ENCODE assay signal across 8 cellular contexts in genomic region chr10:73695302-73695701, GRCh38. TPM values are rescaled to one million over a fixed set of nuclear protein-coding genes. Genes with fewer than 3 reads are reported as not detected.
"Had no signal": no experiment of that assay in that cellular context is flagged by ENCODE, and none has a peak within 500 bp of the region (broad histone marks: within the 10 kb centered on the region; RNA-seq: fewer than 3 reads in every experiment).

No MANE protein-coding gene starts in this region.

RNA-seq across cellular contexts. Expression of gene SYNPO2L, which starts 39.5 kb away (rescaled TPM):
- total RNA-seq: activated B cell treated with CpG ODN at 0.5 μM for 24 hours; activated CD4-positive, alpha-beta memory T cell treated with anti-CD3 and anti-CD28 coated beads for 36 hours; activated naive CD4-positive, alpha-beta T cell treated with anti-CD3 and anti-CD28 coated beads for 36 hours; activated naive CD4-positive, alpha-beta T cell treated with anti-CD3 and anti-CD28 coated beads, Interleukin-2, amount 50 U/mL, for 72 hours; body of pancreas; OCI-LY7 had no signal

RNA-seq across cellular contexts. Expression of gene MYOZ1, which starts 54.0 kb away (rescaled TPM):
- total RNA-seq: activated B cell treated with CpG ODN at 0.5 μM for 24 hours; activated CD4-positive, alpha-beta memory T cell treated with anti-CD3 and anti-CD28 coated beads for 36 hours; activated naive CD4-positive, alpha-beta T cell treated with anti-CD3 and anti-CD28 coated beads for 36 hours; activated naive CD4-positive, alpha-beta T cell treated with anti-CD3 and anti-CD28 coated beads, Interleukin-2, amount 50 U/mL, for 72 hours; activated T-cell treated with anti-CD3 and anti-CD28 coated beads, Interleukin-2, amount 50 U/mL, for 4 hours; activated T-helper 1 cell treated with anti-CD3 and anti-CD28 coated beads, Interleukin-12 subunit alpha, Interleukin-12 subunit beta, Interleukin-2, Interleukin-4 antibody, amounts not matched to agents 30 ng/mL and 10 ng/mL and 1 ng/mL, durations not matched to agents 14 hours and 24 hours and 36 hours; body of pancreas; OCI-LY7 had no signal
